Comparison of ENCODE assay signal across 21 cellular contexts in the genomic region with DNA sequence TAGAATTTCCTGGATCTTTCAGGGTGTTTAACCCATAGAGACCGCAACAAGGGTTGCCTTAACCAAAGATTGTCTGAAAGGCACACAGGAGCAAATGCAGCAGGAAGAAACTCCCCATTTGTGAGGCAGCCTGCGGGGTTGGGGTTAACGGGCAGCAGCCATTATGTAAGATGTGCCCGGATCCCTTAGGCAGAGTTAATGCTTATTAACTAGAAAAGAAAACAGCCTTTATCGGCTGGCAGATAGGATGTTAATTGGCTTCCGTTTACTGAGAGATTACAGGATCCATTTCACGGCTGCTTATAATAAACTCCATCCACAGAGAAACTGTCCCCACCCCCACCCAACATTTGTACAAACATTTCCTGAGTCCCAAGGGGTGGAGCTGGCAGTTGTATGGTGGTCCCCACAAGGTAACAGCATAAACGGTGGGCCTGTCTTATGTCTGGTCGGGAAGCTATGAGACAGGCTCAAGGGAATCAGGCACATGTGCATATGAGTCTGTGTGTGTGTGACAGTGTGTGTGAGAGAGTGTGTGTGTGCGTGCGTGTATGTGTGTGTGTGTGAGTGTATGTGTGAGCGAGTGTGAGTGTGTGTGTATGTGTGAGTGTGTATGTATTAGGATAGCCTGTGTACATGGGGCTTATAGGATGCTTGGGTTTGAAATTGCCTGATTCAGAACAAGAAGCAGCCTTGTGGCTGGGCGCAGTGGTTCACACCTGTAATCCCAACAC. TPM values are rescaled to one million over a fixed set of nuclear protein-coding genes. Genes with fewer than 3 reads are reported as not detected.
A peak's percentile ranks its signal among the peaks of the same experiment; 100 is the strongest.
DNase-seq lines count a peak whose midpoint lies in the region; ATAC-seq, FAIRE-seq and TF ChIP-seq lines count a peak whose summit lies in the region.
"Had no signal": no experiment of that assay in that cellular context is flagged by ENCODE, and none has a peak within 500 bp of the region (broad histone marks: within the 10 kb centered on the region; RNA-seq: fewer than 3 reads in every experiment).

No MANE protein-coding gene starts in this region.

- H3K36me3 Mint-ChIP-seq in H9 (ENCODE audit: insufficient read depth in 1 of 3, low read depth in 3 of 3) (no peaks in the 10 kb centered on the region; a peak in 1 of 7 replicates), naive B cell (peaks cover 0 to 7% of the 10 kb centered on the region in 2 donors)

- no peak overlapping the region for H2AFZ ChIP-seq in H9 (ENCODE audit: low read length)

- peaks cover 0 to 2% of the 10 kb centered on the region in 2 experiments; a peak in 1 of 4 replicates for H3K4me1 Mint-ChIP-seq in H9
- peaks cover 45 to 73% (median 70%) of the 10 kb centered on the region in 3 donors for H3K4me1 Mint-ChIP-seq in naive B cell
- H3K4me1 Mint-ChIP-seq: neural crest cell had no signal

- no peak overlapping the region for H2BK5ac ChIP-seq in H9 (ENCODE audit: insufficient read length, low read length)

- H2BK20ac ChIP-seq in H9 (ENCODE audit: low read depth, low read length, poor library complexity, severe bottlenecking), result no peak overlapping the region

- H3K79me2 ChIP-seq in H9 (ENCODE audit: insufficient read depth, low read length), result no peaks in the 10 kb centered on the region

- H3K4me2 ChIP-seq in H9 (ENCODE audit: insufficient read depth, insufficient read length, low read length), result no peak overlapping the region

- H3K23ac ChIP-seq in H9 (ENCODE audit: insufficient read length, low read depth, low read length), result no peak overlapping the region

- TF ChIP-seq CTCF in H9 (conservative IDR thresholded peaks at IDR 0.05) (no peak), VCaP (conservative IDR thresholded peaks at IDR 0.05) (no peak)

- H3K27ac Mint-ChIP-seq in H9 (no peak overlapping the region), naive B cell (peak overlapping the region in 4 of 6 donors; percentile 27 to 89 (median 58))
- H3K27ac Mint-ChIP-seq: activated T-cell treated with anti-CD3 and anti-CD28 coated beads, Interleukin-2, amount 50 U/mL, for 24 hours had no signal

- 100% methylated on average over 3 of the region's 13 CpGs for WGBS in H9 (ENCODE audit: extremely low coverage, insufficient read length, low lambda C conversion rate)

- H3K23me2 ChIP-seq in H9 (ENCODE audit: insufficient read length, low read depth, low read length, poor library complexity, severe bottlenecking), result no peaks in the 10 kb centered on the region

- H2BK15ac ChIP-seq in H9 (ENCODE audit: low read depth, low read length), result no peak overlapping the region

- peak overlapping the region; percentile 25 for H4K8ac ChIP-seq in H9 (replicated peaks; ENCODE audit: insufficient read length, low read depth, low read length)

- no peak for ATAC-seq in naive B cell (ENCODE audit: low read depth in 2 of 2)
- no peak for ATAC-seq in HG03571 (IDR thresholded peaks at IDR 0.05; ENCODE audit: unreplicated experiment)
- ATAC-seq in GM21786 (IDR thresholded peaks at IDR 0.05; ENCODE audit: unreplicated experiment), result no peak
- ATAC-seq: left lung, Right ventricle myocardium inferior had no signal

- H3K4me1 ChIP-seq in H9 (ENCODE audit: insufficient read depth, low read length), result no peaks in the 10 kb centered on the region
- H3K4me1 ChIP-seq: HAP-1, left lung had no signal

- peaks cover 86% of the 10 kb centered on the region for H3K27me3 Mint-ChIP-seq in H9 (ENCODE audit: low read depth)
- H3K27me3 Mint-ChIP-seq in naive B cell, result no peaks in the 10 kb centered on the region
- H3K27me3 Mint-ChIP-seq: activated T-cell treated with anti-CD3 and anti-CD28 coated beads, Interleukin-2, amount 50 U/mL, for 24 hours had no signal

- H2BK120ac ChIP-seq in H9 (ENCODE audit: low read depth, low read length, poor library complexity, severe bottlenecking), result no peak overlapping the region

- no peak overlapping the region for H3K9ac ChIP-seq in H9 (ENCODE audit: extremely low read depth, insufficient read length, low read length)

- DNase-seq in H9 (no peak), NCI-H146 treated with DMSO at 0.1 percent for 48 hours (lab: John Stamatoyannopoulos, UW; ENCODE audit: unreplicated experiment) (peak; percentile 72), naive B cell (no peak), RCC 7860 (ENCODE audit: low spot score) (no peak)
- DNase-seq in central memory CD4-positive, alpha-beta T cell, result no peak
- DNase-seq: activated T-cell treated with anti-CD3 and anti-CD28 coated beads, Interleukin-2, amount 50 U/mL, for 24 hours; cortex of kidney; head of caudate nucleus; KBM-7; left lung; NCI-H2029; NCI-H524; SW 1271 had no signal

- no peak overlapping the region for H3K27ac ChIP-seq in H9 (ENCODE audit: insufficient read length, low read depth, low read length)
- H3K27ac ChIP-seq in VCaP, result peak overlapping the region; percentile 49
- H3K27ac ChIP-seq: left lung had no signal

- no peaks in the 10 kb centered on the region for H3K9me3 ChIP-seq in H9 (ENCODE audit: control insufficient read depth, low read depth, low read length)
- H3K9me3 ChIP-seq: HAP-1, left lung had no signal

- no peak overlapping the region for H2BK12ac ChIP-seq in H9 (ENCODE audit: insufficient read length, low read depth, low read length)

- no peak overlapping the region for H4K91ac ChIP-seq in H9 (ENCODE audit: insufficient read length, low read depth, low read length)

- no peak overlapping the region for H4K5ac ChIP-seq in H9 (ENCODE audit: insufficient read length, low read depth, low read length)

- no peaks in the 10 kb centered on the region for H3K9me3 Mint-ChIP-seq in H9
- H3K9me3 Mint-ChIP-seq in naive B cell, result no peaks in the 10 kb centered on the region
- H3K9me3 Mint-ChIP-seq: activated T-cell treated with anti-CD3 and anti-CD28 coated beads, Interleukin-2, amount 50 U/mL, for 24 hours; CD14-positive monocyte; neural crest cell had no signal

- H3K4ac ChIP-seq in H9 (ENCODE audit: low read depth, low read length), result no peak overlapping the region

- H3K14ac ChIP-seq in H9 (ENCODE audit: insufficient read depth, low read length), result no peak overlapping the region

- H4K20me1 ChIP-seq in H9 (ENCODE audit: control insufficient read depth, insufficient read depth, insufficient read length), result no peaks in the 10 kb centered on the region

- H3K27me3 ChIP-seq in H9 (ENCODE audit: insufficient read depth, low read length), result no peaks in the 10 kb centered on the region; the same call in 1 of the 2 replicates
- H3K27me3 ChIP-seq: left lung had no signal

- no peak overlapping the region for H3K4me3 Mint-ChIP-seq in H9
- H3K4me3 Mint-ChIP-seq in naive B cell, result no peak overlapping the region
- H3K4me3 Mint-ChIP-seq: activated T-cell treated with anti-CD3 and anti-CD28 coated beads, Interleukin-2, amount 50 U/mL, for 24 hours; CD14-positive monocyte; neural crest cell had no signal

- FAIRE-seq in RCC 7860 (lab: Jason Lieb, UNC), result no peak
- FAIRE-seq: urothelium cell line had no signal

- H3K79me1 ChIP-seq in H9 (ENCODE audit: insufficient read depth, low read depth, low read length, poor library complexity, severe bottlenecking), result no peaks in the 10 kb centered on the region

- H3K56ac ChIP-seq in H9 (ENCODE audit: insufficient read length, low read depth, low read length), result no peak overlapping the region

- H3T11ph ChIP-seq in H9 (ENCODE audit: low read length), result no peak overlapping the region

- H3K18ac ChIP-seq in H9 (ENCODE audit: insufficient read length, low read depth, low read length), result no peak overlapping the region

- H2AK5ac ChIP-seq in H9 (ENCODE audit: insufficient read length, low read length), result no peak overlapping the region

RNA-seq across cellular contexts. Expression of a gene that starts 10.5 kb away (rescaled TPM):
- 3.6 and 3.7 TPM in 2 replicates for total RNA-seq in H9 (2021)
- polyA plus RNA-seq in naive B cell (ENCODE audit: low read depth in 6 of 6), result 10 to 100 TPM; 13.5 to 34.1 (median 19.0) TPM

RNA-seq across cellular contexts. Expression of a gene that starts 40.9 kb away (rescaled TPM):
- 66.5 and 69.0 TPM in 2 replicates for total RNA-seq in H9 (2021)
- polyA plus RNA-seq in naive B cell (ENCODE audit: low read depth in 6 of 6), result 10 to 100 TPM; 23.6 to 37.9 (median 28.6) TPM

RNA-seq across cellular contexts. Expression of a gene that starts 41.0 kb away (rescaled TPM):
- 95.2 and 102 TPM in 2 replicates for total RNA-seq in H9 (2021)
- 10 to 100 TPM in 2 of 6 donors, 1 to 10 TPM in 4; 7.2 to 16.3 (median 9.2) TPM for polyA plus RNA-seq in naive B cell (ENCODE audit: low read depth in 6 of 6)

Comparison
In these comparisons a context has a peak if more than half of its experiments do, and no peak if none do; other contexts are left out.
1. H3K27ac Mint-ChIP-seq: peak in naive B cell (4 of 6); none in H9 (0 of 3).